9 cellular contexts compared by ENCODE assay signal in the genomic region with DNA sequence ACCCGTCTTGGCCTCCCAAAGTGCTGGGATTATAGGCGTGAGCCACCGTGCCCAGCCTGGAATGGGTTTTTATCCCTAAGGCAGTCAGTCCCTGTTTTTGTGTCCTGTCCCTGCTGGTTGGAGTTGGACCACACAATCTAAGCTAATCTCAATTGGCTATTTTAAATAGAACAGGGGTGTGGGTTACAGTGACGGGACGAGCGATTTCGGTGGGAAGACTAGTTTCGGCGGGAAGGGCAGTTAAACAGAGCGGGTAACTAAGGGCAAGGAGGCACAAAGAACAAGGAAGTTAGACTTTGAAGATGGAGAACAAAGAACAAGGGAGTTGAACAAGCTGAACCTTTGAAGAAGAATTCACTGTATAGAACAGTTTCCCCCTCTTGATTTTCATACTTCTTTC. TPM values are rescaled to one million over a fixed set of nuclear protein-coding genes. Genes with fewer than 3 reads are reported as not detected.
DNase-seq lines count a peak whose midpoint lies in the region; ATAC-seq and TF ChIP-seq lines count a peak whose summit lies in the region.
"Had no signal": no experiment of that assay in that cellular context is flagged by ENCODE, and none has a peak within 500 bp of the region (broad histone marks: within the 10 kb centered on the region; RNA-seq: fewer than 3 reads in every experiment).

No MANE protein-coding gene starts in this region.

- peaks cover 41% of the 10 kb centered on the region for H3K4me1 Mint-ChIP-seq in activated T-cell treated with anti-CD3 and anti-CD28 coated beads, Interleukin-2, amount 50 U/mL, for 4 hours (ENCODE audit: low read depth)
- H3K4me1 Mint-ChIP-seq in T-helper 17 cell = peaks cover 32% of the 10 kb centered on the region
- peaks cover 41% of the 10 kb centered on the region for H3K4me1 Mint-ChIP-seq in stimulated activated effector memory CD8-positive, alpha-beta T cell treated with anti-CD3 and anti-CD28 coated beads, Interleukin-12 subunit alpha, Interleukin-12 subunit beta, amount 100 ng/mL, for 72 hours

- peak overlapping the region; percentile 97 for H3K27ac Mint-ChIP-seq in T-helper 17 cell
- H3K27ac Mint-ChIP-seq in stimulated activated effector memory CD8-positive, alpha-beta T cell treated with anti-CD3 and anti-CD28 coated beads, Interleukin-12 subunit alpha, Interleukin-12 subunit beta, amount 100 ng/mL, for 72 hours = peak overlapping the region; percentile 98

- H3K9me3 ChIP-seq in T-helper 17 cell (ENCODE audit: control insufficient read depth, low read length, poor library complexity, severe bottlenecking) = no peaks in the 10 kb centered on the region

- H3K4me3 Mint-ChIP-seq in activated T-cell treated with anti-CD3 and anti-CD28 coated beads, Interleukin-2, amount 50 U/mL, for 4 hours = peak overlapping the region; percentile 98
- H3K4me3 Mint-ChIP-seq in T-helper 17 cell = peak overlapping the region; percentile 96
- H3K4me3 Mint-ChIP-seq in stimulated activated effector memory CD8-positive, alpha-beta T cell treated with anti-CD3 and anti-CD28 coated beads, Interleukin-12 subunit alpha, Interleukin-12 subunit beta, amount 100 ng/mL, for 72 hours = peak overlapping the region; percentile 93

- no peak for TF ChIP-seq CTCF in fibroblast of the aortic adventitia (IDR thresholded peaks at IDR 0.05; ENCODE audit: insufficient read depth, low read length)

- no peak for ATAC-seq in activated T-cell treated with anti-CD3 and anti-CD28 coated beads, Interleukin-2, amount 50 U/mL, for 4 hours
- ATAC-seq in T-helper 17 cell (no peak), HG02970 (IDR thresholded peaks at IDR 0.05; ENCODE audit: low FRiP score, unreplicated experiment) (no peak)
- ATAC-seq in stimulated activated effector memory CD8-positive, alpha-beta T cell treated with anti-CD3 and anti-CD28 coated beads, Interleukin-12 subunit alpha, Interleukin-12 subunit beta, amount 100 ng/mL, for 72 hours = no peak

- H3K36me3 Mint-ChIP-seq in activated T-cell treated with anti-CD3 and anti-CD28 coated beads, Interleukin-2, amount 50 U/mL, for 4 hours (ENCODE audit: insufficient read depth) = peaks cover 4% of the 10 kb centered on the region
- H3K36me3 Mint-ChIP-seq in T-helper 17 cell (ENCODE audit: low read depth) = peaks cover 2% of the 10 kb centered on the region
- peaks cover 23% of the 10 kb centered on the region for H3K36me3 Mint-ChIP-seq in stimulated activated effector memory CD8-positive, alpha-beta T cell treated with anti-CD3 and anti-CD28 coated beads, Interleukin-12 subunit alpha, Interleukin-12 subunit beta, amount 100 ng/mL, for 72 hours

- H3K4me3 ChIP-seq in fibroblast of the aortic adventitia (ENCODE audit: low read depth, low read length) = peak overlapping the region; percentile 17

- no peaks in the 10 kb centered on the region for H3K9me3 Mint-ChIP-seq in activated T-cell treated with anti-CD3 and anti-CD28 coated beads, Interleukin-2, amount 50 U/mL, for 4 hours
- H3K9me3 Mint-ChIP-seq in stimulated activated effector memory CD8-positive, alpha-beta T cell treated with anti-CD3 and anti-CD28 coated beads, Interleukin-12 subunit alpha, Interleukin-12 subunit beta, amount 100 ng/mL, for 72 hours = no peaks in the 10 kb centered on the region

- no peak for DNase-seq in activated T-cell treated with anti-CD3 and anti-CD28 coated beads, Interleukin-2, amount 50 U/mL, for 4 hours
- DNase-seq in activated T-cell treated with anti-CD3 and anti-CD28 coated beads, Interleukin-2, amount 50 U/mL, for 1 hour = no peak
- DNase-seq in T-helper 17 cell (no peak), fibroblast of the aortic adventitia (ENCODE audit: low read depth) (no peak), occipital lobe (lab: John Stamatoyannopoulos, UW) (no peak), RPMI8226 (no peak)
- DNase-seq in stimulated activated effector memory CD8-positive, alpha-beta T cell treated with anti-CD3 and anti-CD28 coated beads, Interleukin-12 subunit alpha, Interleukin-12 subunit beta, amount 100 ng/mL, for 72 hours (ENCODE audit: low spot score in 2 of 2) = no peak
- DNase-seq: KG1 had no signal

- no peaks in the 10 kb centered on the region for H3K27me3 Mint-ChIP-seq in activated T-cell treated with anti-CD3 and anti-CD28 coated beads, Interleukin-2, amount 50 U/mL, for 4 hours (ENCODE audit: low read depth)
- H3K27me3 Mint-ChIP-seq in T-helper 17 cell = no peaks in the 10 kb centered on the region

RNA-seq across cellular contexts. Expression of a gene that starts 1.4 kb away (rescaled TPM):
- total RNA-seq in activated T-cell treated with anti-CD3 and anti-CD28 coated beads, Interleukin-2, amount 50 U/mL, for 4 hours = 10 to 100 TPM; 80.4 to 86.8 (median 83.6) TPM
- total RNA-seq in T-helper 17 cell (10 to 100 TPM; 38.9 to 46.6 TPM), fibroblast of the aortic adventitia (ENCODE audit: low replicate concordance) (20.8 and 33.9 TPM in 2 replicates), occipital lobe (29.2 TPM)

RNA-seq across cellular contexts. Expression of a gene that starts 29.6 kb away (rescaled TPM):
- total RNA-seq in activated T-cell treated with anti-CD3 and anti-CD28 coated beads, Interleukin-2, amount 50 U/mL, for 4 hours = 1 to 10 TPM; 3.1 to 4.7 (median 3.9) TPM
- total RNA-seq in T-helper 17 cell (under 1 TPM in 1 of 2 donors, not detected in 1; 0.42 TPM), fibroblast of the aortic adventitia (ENCODE audit: low replicate concordance) (0.27 TPM in 1 of 2 replicates, not detected in the other), occipital lobe (not detected)

RNA-seq across cellular contexts. Expression of a gene that starts 53.7 kb away (rescaled TPM):
- under 1 TPM; 0.16 to 0.87 (median 0.56) TPM for total RNA-seq in activated T-cell treated with anti-CD3 and anti-CD28 coated beads, Interleukin-2, amount 50 U/mL, for 4 hours
- total RNA-seq in T-helper 17 cell (10 to 100 TPM in 1 of 2 donors, 1 to 10 TPM in 1; 1.1 to 29.3 TPM), fibroblast of the aortic adventitia (ENCODE audit: low replicate concordance) (not detected in 2 replicates), occipital lobe (not detected)
